In genomic region chr14:52703225-52703624, GRCh38 we compare ENCODE assay signal across 12 cellular contexts. TPM values are rescaled to one million over a fixed set of nuclear protein-coding genes. Genes with fewer than 3 reads are reported as not detected.
A peak's percentile ranks its signal among the peaks of the same experiment; 100 is the strongest.
DNase-seq lines count a peak whose midpoint lies in the region; ATAC-seq and TF ChIP-seq lines count a peak whose summit lies in the region.
"Had no signal": no experiment of that assay in that cellular context is flagged by ENCODE, and none has a peak within 500 bp of the region (broad histone marks: within the 10 kb centered on the region; RNA-seq: fewer than 3 reads in every experiment).

No MANE protein-coding gene starts in this region.

- H3K27ac Mint-ChIP-seq in GM23338: no peak overlapping the region

- no peak overlapping the region for H3K4me3 ChIP-seq in GM23338
- H3K4me3 ChIP-seq in PC-3 (ENCODE audit: low read length): no peak overlapping the region
- H3K4me3 ChIP-seq in dorsolateral prefrontal cortex: no peak overlapping the region

- DNase-seq in GM23338 (ENCODE audit: low spot score) (no peak), PC-3 (peak; percentile 97), epithelial cell of prostate (ENCODE audit: low read depth, low spot score) (peak; percentile 93), pulmonary artery endothelial cell (ENCODE audit: low read depth, low spot score) (peak; percentile 47), activated T-cell treated with anti-CD3 and anti-CD28 coated beads for 4 hours (no peak), dorsolateral prefrontal cortex (no peak)
- DNase-seq in activated CD4-positive, alpha-beta T cell treated with anti-CD3 and anti-CD28 coated beads, Interleukin-2, amount 50 U/mL, for 48 hours: no peak
- DNase-seq: cerebellar nuclear complex; kidney glomerular epithelial cell; stimulated activated naive CD4-positive, alpha-beta T cell treated with Interleukin-2 at 50 U/mL for 16 hours had no signal

- 0 out of 2 replicates have a peak, but pooled peaks cover 4% of the 10 kb centered on the region for H3F3A ChIP-seq in GM23338 (replicated peaks; ENCODE audit: low read depth)
- peaks cover 7% of the 10 kb centered on the region for H3F3A ChIP-seq in PC-3 (ENCODE audit: low read length, unreplicated experiment)

- H3K36me3 ChIP-seq in GM23338 (ENCODE audit: insufficient read depth) (no peaks in the 10 kb centered on the region), PC-3 (ENCODE audit: low read depth, low read length) (no peaks in the 10 kb centered on the region)

- TF ChIP-seq CTCF in GM23338 (conservative IDR thresholded peaks at IDR 0.05; ENCODE audit: low read depth in 2 of 2): no peak
- TF ChIP-seq CTCF in PC-3 (conservative IDR thresholded peaks at IDR 0.05; ENCODE audit: low read depth, low read length): no peak
- TF ChIP-seq CTCF in dorsolateral prefrontal cortex (IDR thresholded peaks at IDR 0.05 in 54 of 56, conservative IDR thresholded peaks at IDR 0.05 in 2 of 56; ENCODE audit: low read depth in 1 of 56, partially characterized antibody in 56 of 56): no peak

- peaks cover 12% of the 10 kb centered on the region for H3K79me2 ChIP-seq in GM23338 (replicated peaks; ENCODE audit: insufficient read depth)
- H3K79me2 ChIP-seq in PC-3 (ENCODE audit: low read length): peaks cover 13% of the 10 kb centered on the region

- H4K20me1 ChIP-seq in GM23338 (replicated peaks; ENCODE audit: insufficient read depth): no peaks in the 10 kb centered on the region
- peaks cover 9% of the 10 kb centered on the region for H4K20me1 ChIP-seq in PC-3 (ENCODE audit: low read length)

- CTCF ChIA-PET in PC-3 (lab: Charles Lee): no interaction called here

- H3K36me3 Mint-ChIP-seq in GM23338 (ENCODE audit: low read depth): peaks cover 9% of the 10 kb centered on the region

- no peak for ATAC-seq in GM23338
- ATAC-seq in PC-3: peak; percentile 34
- ATAC-seq in HG03520 (IDR thresholded peaks at IDR 0.05; ENCODE audit: unreplicated experiment): no peak
- ATAC-seq: Panc1 had no signal

- H3K4me1 Mint-ChIP-seq in GM23338: peaks cover 11% of the 10 kb centered on the region

- POLR2A ChIA-PET in PC-3 (lab: Charles Lee; ENCODE audit: unreplicated experiment): no interaction called here

- H3K4me3 Mint-ChIP-seq in GM23338: no peak overlapping the region

- no peaks in the 10 kb centered on the region for H3K9me3 ChIP-seq in PC-3 (ENCODE audit: low read length)

- H3K27me3 Mint-ChIP-seq in GM23338 (ENCODE audit: insufficient read depth, low read depth, poor library complexity): peaks cover 10% of the 10 kb centered on the region

- H3K4me1 ChIP-seq in GM23338 (ENCODE audit: insufficient read depth) (peaks cover 10% of the 10 kb centered on the region), PC-3 (ENCODE audit: insufficient read depth, low read length) (peaks cover 49% of the 10 kb centered on the region)

- BruUV-seq in PC-3 (replicated peaks; lab: Mats Ljungman, UMichigan): no TSS peak

- no peak overlapping the region for H3K27ac ChIP-seq in GM23338 (ENCODE audit: low read depth)
- peak overlapping the region; percentile 74 for H3K27ac ChIP-seq in PC-3 (ENCODE audit: low read length)
- H3K27ac ChIP-seq in epithelial cell of prostate: peak overlapping the region; percentile 98
- no peak overlapping the region for H3K27ac ChIP-seq in dorsolateral prefrontal cortex

- no peaks in the 10 kb centered on the region for H3K9me2 ChIP-seq in GM23338 (ENCODE audit: insufficient read depth)
- H3K9me2 ChIP-seq in PC-3 (replicated peaks; ENCODE audit: low read length): no peaks in the 10 kb centered on the region

- intact Hi-C loops in PC-3 (cut with micrococcal nuclease): no loop called here
- intact Hi-C loops in dorsolateral prefrontal cortex (cut with DNase I): no loop called here

- H3K9me3 Mint-ChIP-seq in GM23338: no peaks in the 10 kb centered on the region; the same call in 2 of the 3 replicates

- peak overlapping the region; percentile 6; the same call in 1 of the 2 replicates for H2AFZ ChIP-seq in GM23338
- H2AFZ ChIP-seq in PC-3 (ENCODE audit: low read length): no peak overlapping the region

- H3K27me3 ChIP-seq in GM23338 (ENCODE audit: insufficient read depth) (no peaks in the 10 kb centered on the region), PC-3 (ENCODE audit: low read length) (no peaks in the 10 kb centered on the region), dorsolateral prefrontal cortex (no peaks in the 10 kb centered on the region)

- peak overlapping the region; percentile 4; the same call in 1 of the 2 replicates for H3K9ac ChIP-seq in PC-3 (ENCODE audit: low read length)

- H3K4me2 ChIP-seq in GM23338 (no peak overlapping the region), PC-3 (ENCODE audit: low read length) (peak overlapping the region; percentile 22; the same call in 1 of the 2 replicates)

TF ChIP-seq in GM23338, 12 proteins besides CTCF, POLR2A, EP300 and RAD21:
- TF ChIP-seq NANOG (IDR thresholded peaks at IDR 0.05; ENCODE audit: borderline replicate concordance): no peak

RNA-seq across cellular contexts. Expression of gene PSMC6, which starts 3.8 kb away (rescaled TPM):
- 143 and 162 TPM in 2 replicates for total RNA-seq in GM23338 (2014; rRNA removed; shearing (Covaris generic))
- polyA plus RNA-seq in GM23338 (2016; fragmentation: Nextera tagmentation; extraction: Ambion mirVana): 176 and 177 TPM in 2 replicates
- total RNA-seq in PC-3 (2014; rRNA removed) (193 and 232 TPM in 2 replicates), pulmonary artery endothelial cell (95.8 and 154 TPM in 2 replicates), dorsolateral prefrontal cortex (100 to 1,000 TPM in 18 of 120 experiments, 10 to 100 TPM in 102; 54.2 to 114 (median 88.1) TPM)

RNA-seq across cellular contexts. Expression of gene ERO1A, which starts 7.9 kb away (rescaled TPM):
- total RNA-seq in GM23338 (2014; rRNA removed; shearing (Covaris generic)): 40.7 and 44.7 TPM in 2 replicates
- 21.2 and 25.2 TPM in 2 replicates for polyA plus RNA-seq in GM23338 (2016; fragmentation: Nextera tagmentation; extraction: Ambion mirVana)
- total RNA-seq in PC-3 (2014; rRNA removed) (151 and 207 TPM in 2 replicates), pulmonary artery endothelial cell (63.3 and 81.4 TPM in 2 replicates), dorsolateral prefrontal cortex (10 to 100 TPM; 23.4 to 69.4 (median 42.5) TPM)

RNA-seq across cellular contexts. Expression of gene STYX, which starts 26.7 kb away (rescaled TPM):
- 40.2 and 43.1 TPM in 2 replicates for total RNA-seq in GM23338 (2014; rRNA removed; shearing (Covaris generic))
- 21.8 and 23.3 TPM in 2 replicates for polyA plus RNA-seq in GM23338 (2016; fragmentation: Nextera tagmentation; extraction: Ambion mirVana)
- 11.1 and 14.1 TPM in 2 replicates for total RNA-seq in PC-3 (2014; rRNA removed)
- total RNA-seq in pulmonary artery endothelial cell: 20.0 and 26.4 TPM in 2 replicates
- 10 to 100 TPM in 7 of 120 experiments, 1 to 10 TPM in 113; 5.3 to 12.8 (median 7.4) TPM for total RNA-seq in dorsolateral prefrontal cortex

Comparison
In these comparisons a context has a peak if more than half of its experiments do, and no peak if none do; other contexts are left out.
1. DNase-seq: peak in PC-3 (single experiment), epithelial cell of prostate (single experiment) and pulmonary artery endothelial cell (single experiment); none in GM23338 (single experiment), activated T-cell treated with anti-CD3 and anti-CD28 coated beads for 4 hours (single experiment), dorsolateral prefrontal cortex (0 of 10) and activated CD4-positive, alpha-beta T cell treated with anti-CD3 and anti-CD28 coated beads, Interleukin-2, amount 50 U/mL, for 48 hours (0 of 2).
2. H3K27ac ChIP-seq: peak in PC-3 (single experiment) and epithelial cell of prostate (single experiment); none in GM23338 (single experiment) and dorsolateral prefrontal cortex (0 of 59).